ENCODE assay signal across 15 cellular contexts in the genomic region with DNA sequence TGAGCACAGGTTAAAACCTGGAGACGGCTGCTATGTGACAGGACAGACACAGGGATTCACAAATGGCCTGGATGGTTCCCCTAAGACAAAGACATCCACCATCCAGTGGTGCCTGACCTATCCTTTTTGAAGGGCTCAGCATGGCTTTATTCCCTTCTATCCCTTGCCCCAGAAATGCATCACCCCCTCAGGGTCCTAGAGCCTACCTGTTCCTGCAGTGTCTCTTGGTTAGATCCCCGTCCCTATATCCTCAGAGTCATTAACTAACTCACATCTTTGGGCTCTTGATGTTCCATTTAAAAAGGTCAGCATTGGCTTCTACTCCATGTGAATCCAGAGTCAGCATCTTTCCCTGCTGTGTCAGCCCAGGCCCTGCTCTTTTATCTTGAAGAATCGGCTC. TPM values are rescaled to one million over a fixed set of nuclear protein-coding genes. Genes with fewer than 3 reads are reported as not detected.
DNase-seq lines count a peak whose midpoint lies in the region; ATAC-seq and TF ChIP-seq lines count a peak whose summit lies in the region.
"Had no signal": no experiment of that assay in that cellular context is flagged by ENCODE, and none has a peak within 500 bp of the region (broad histone marks: within the 10 kb centered on the region; RNA-seq: fewer than 3 reads in every experiment).

No MANE protein-coding gene starts in this region.

- H3K9me3 ChIP-seq in heart left ventricle = no peaks in the 10 kb centered on the region
- H3K9me3 ChIP-seq in smooth muscle cell (replicated peaks; ENCODE audit: low read depth) = no peaks in the 10 kb centered on the region

- TF ChIP-seq CTCF in heart left ventricle (IDR thresholded peaks at IDR 0.05) (no peak), smooth muscle cell (IDR thresholded peaks at IDR 0.05; ENCODE audit: borderline replicate concordance, insufficient read depth, poor library complexity, severe bottlenecking) (no peak), GM20000 (IDR thresholded peaks at IDR 0.05; ENCODE audit: extremely low read depth, missing control alignments) (no peak)

- H3K79me2 ChIP-seq in smooth muscle cell (ENCODE audit: low read depth) = no peaks in the 10 kb centered on the region

- H3K4me1 ChIP-seq in heart left ventricle (peaks cover 0 to 46% (median 9%) of the 10 kb centered on the region in 12 donors), smooth muscle cell (ENCODE audit: low read depth) (peaks cover 20% of the 10 kb centered on the region)

- peak overlapping the region; percentile 13 for H3K9ac ChIP-seq in smooth muscle cell (ENCODE audit: low read depth)

- H3K36me3 ChIP-seq in heart left ventricle (no peaks in the 10 kb centered on the region), smooth muscle cell (ENCODE audit: low read depth) (no peaks in the 10 kb centered on the region)

- H3F3A ChIP-seq in smooth muscle cell (ENCODE audit: low read depth) = no peaks in the 10 kb centered on the region

- peak overlapping the region; percentile 32 for H3K4me2 ChIP-seq in smooth muscle cell

- H2AFZ ChIP-seq in smooth muscle cell (ENCODE audit: low read depth) = no peak overlapping the region

- DNase-seq in heart left ventricle (no peak), left ventricle myocardium superior (no peak), SW480 (ENCODE audit: low spot score) (peak; percentile 38), iPS-NIHi7 (ENCODE audit: extremely low spot score) (peak; percentile 78), smooth muscle cell (lab: John Stamatoyannopoulos, UW; ENCODE audit: unreplicated experiment) (no peak), GM20000 (ENCODE audit: low spot score) (no peak)
- DNase-seq: activated CD4-positive, alpha-beta T cell treated with anti-CD3 and anti-CD28 coated beads for 1 hour; activated CD8-positive, alpha-beta memory T cell treated with anti-CD3 and anti-CD28 coated beads, Interleukin-2, amount 50 U/mL, for 4 hours; activated naive CD4-positive, alpha-beta T cell treated with anti-CD3 and anti-CD28 coated beads, Interleukin-2, amount 50 U/mL, for 16 hours; effector memory CD8-positive, alpha-beta T cell; MM.1S; NCI-H2081 treated with DMSO at 0.1 percent for 48 hours; NCI-H524 treated with DMSO at 0.1 percent for 48 hours had no signal

- no peak for ATAC-seq in heart left ventricle
- no peak for ATAC-seq in left ventricle myocardium superior
- ATAC-seq in HG02642 (IDR thresholded peaks at IDR 0.05; ENCODE audit: poor library complexity, unreplicated experiment) = no peak
- ATAC-seq in GM21528 (IDR thresholded peaks at IDR 0.05; ENCODE audit: low FRiP score, unreplicated experiment) = no peak
- ATAC-seq: effector memory CD8-positive, alpha-beta T cell had no signal

- no peaks in the 10 kb centered on the region for H4K20me1 ChIP-seq in smooth muscle cell (ENCODE audit: low read depth)

- no peak for TF ChIP-seq POLR2A in heart left ventricle (IDR thresholded peaks at IDR 0.05)

- intact Hi-C loops in heart left ventricle (cut with DNase I) (loop anchor here in 1 of 10 donors (10.0 kb wide), 1 partner anchor 53 kb away; no protein-coding TSS in a partner anchor), left ventricle myocardium superior (cut with micrococcal nuclease) (no loop called here)

- H3K27ac ChIP-seq in heart left ventricle (peak overlapping the region in 11 of 12 donors; percentile 22 to 87 (median 70)), smooth muscle cell (ENCODE audit: low read depth) (peak overlapping the region; percentile 90)

- H3K27me3 ChIP-seq in heart left ventricle (no peaks in the 10 kb centered on the region), smooth muscle cell (ENCODE audit: low read depth) (no peaks in the 10 kb centered on the region)

- 80 to 84% (median 81%) methylated on average over 3 of the region's 3 CpGs for WGBS in heart left ventricle, 4 donors
- WGBS in smooth muscle cell (ENCODE audit: low lambda C conversion rate) = 77% methylated on average over 3 of the region's 3 CpGs

- H3K4me3 ChIP-seq in heart left ventricle = no peak overlapping the region
- H3K4me3 ChIP-seq in smooth muscle cell = no peak overlapping the region

RNA-seq across cellular contexts. Expression of a gene that starts 22.0 kb away (rescaled TPM):
- 100 to 1,000 TPM; 143 to 219 (median 180) TPM for total RNA-seq in heart left ventricle
- 100 to 1,000 TPM in 1 of 2 donors, 10 to 100 TPM in 1; 59.7 to 157 TPM for polyA plus RNA-seq in heart left ventricle
- total RNA-seq in left ventricle myocardium superior = 143 TPM
- total RNA-seq in smooth muscle cell = 82.4 and 178 TPM in 2 replicates
- polyA plus RNA-seq in smooth muscle cell = 243 and 244 TPM in 2 replicates

Comparison
In these comparisons a context has a peak if more than half of its experiments do, and no peak if none do; other contexts are left out.
1. DNase-seq: peak in SW480 (single experiment) and iPS-NIHi7 (single experiment); none in heart left ventricle (0 of 5), left ventricle myocardium superior (single experiment), smooth muscle cell (single experiment) and GM20000 (single experiment).